13 cellular contexts compared by ENCODE assay signal in genomic region chr9:134026981-134027380, GRCh38. TPM values are rescaled to one million over a fixed set of nuclear protein-coding genes. Genes with fewer than 3 reads are reported as not detected.
DNase-seq lines count a peak whose midpoint lies in the region; ATAC-seq and TF ChIP-seq lines count a peak whose summit lies in the region.
"Had no signal": no experiment of that assay in that cellular context is flagged by ENCODE, and none has a peak within 500 bp of the region (broad histone marks: within the 10 kb centered on the region; RNA-seq: fewer than 3 reads in every experiment).

No MANE protein-coding gene starts in this region.

- peaks cover 10% of the 10 kb centered on the region for H3K4me1 Mint-ChIP-seq in activated T-cell treated with anti-CD3 and anti-CD28 coated beads, Interleukin-2, amount 50 U/mL, for 4 hours (ENCODE audit: low read depth)
- peaks cover 10 to 12% of the 10 kb centered on the region in 2 donors for H3K4me1 Mint-ChIP-seq in effector memory CD8-positive, alpha-beta T cell (ENCODE audit: low read depth in 2 of 2)
- no peaks in the 10 kb centered on the region for H3K4me1 Mint-ChIP-seq in progenitor cell of endocrine pancreas (ENCODE audit: low read depth)

- H3K36me3 ChIP-seq in BE2C, result peaks cover 19% of the 10 kb centered on the region
- H3K36me3 ChIP-seq: uterus had no signal

- no peaks in the 10 kb centered on the region for H3K4me1 ChIP-seq in BE2C
- H3K4me1 ChIP-seq: uterus had no signal

- no peaks in the 10 kb centered on the region for H3K27me3 Mint-ChIP-seq in activated T-cell treated with anti-CD3 and anti-CD28 coated beads, Interleukin-2, amount 50 U/mL, for 4 hours (ENCODE audit: low read depth)
- no peaks in the 10 kb centered on the region for H3K27me3 Mint-ChIP-seq in effector memory CD8-positive, alpha-beta T cell
- H3K27me3 Mint-ChIP-seq in progenitor cell of endocrine pancreas, result no peaks in the 10 kb centered on the region

- peaks cover 9% of the 10 kb centered on the region for H3K36me3 Mint-ChIP-seq in activated T-cell treated with anti-CD3 and anti-CD28 coated beads, Interleukin-2, amount 50 U/mL, for 4 hours (ENCODE audit: insufficient read depth)
- peaks cover 10% of the 10 kb centered on the region for H3K36me3 Mint-ChIP-seq in effector memory CD8-positive, alpha-beta T cell (ENCODE audit: insufficient read depth)
- H3K36me3 Mint-ChIP-seq in progenitor cell of endocrine pancreas (ENCODE audit: insufficient read depth), result peaks cover 4% of the 10 kb centered on the region

- no peak for DNase-seq in activated T-cell treated with anti-CD3 and anti-CD28 coated beads, Interleukin-2, amount 50 U/mL, for 4 hours
- no peak for DNase-seq in activated T-cell treated with anti-CD3 and anti-CD28 coated beads, Interleukin-2, amount 50 U/mL, for 48 hours
- DNase-seq in RWPE1 (ENCODE audit: low spot score), result no peak
- no peak for DNase-seq in effector memory CD8-positive, alpha-beta T cell
- DNase-seq in progenitor cell of endocrine pancreas (ENCODE audit: low spot score, unreplicated experiment), result no peak
- DNase-seq in BE2C, result no peak
- DNase-seq: foreskin fibroblast; stimulated activated CD4-positive, alpha-beta T cell treated with anti-CD3 and anti-CD28 coated beads, Interleukin-4, amount 100 ng/mL, for 4 hours; WERI-Rb-1 had no signal

- no peaks in the 10 kb centered on the region for H3K9me3 ChIP-seq in BE2C
- H3K9me3 ChIP-seq: neutrophil, uterus had no signal

- TF ChIP-seq CTCF in RWPE1 (conservative IDR thresholded peaks at IDR 0.05; ENCODE audit: low read depth), result no peak
- no peak for TF ChIP-seq CTCF in progenitor cell of endocrine pancreas (IDR thresholded peaks at IDR 0.05; ENCODE audit: unreplicated experiment)
- TF ChIP-seq CTCF in BE2C (IDR thresholded peaks at IDR 0.05; ENCODE audit: low read depth, low read length), result no peak

- H3K27ac Mint-ChIP-seq in effector memory CD8-positive, alpha-beta T cell, result no peak overlapping the region
- peak overlapping the region; percentile 15 for H3K27ac Mint-ChIP-seq in progenitor cell of endocrine pancreas

- no peak overlapping the region for H3K4me3 ChIP-seq in BE2C (ENCODE audit: low read depth, low read length)
- H3K4me3 ChIP-seq: uterus had no signal

- peak overlapping the region; percentile 79 for H3K4me3 Mint-ChIP-seq in activated T-cell treated with anti-CD3 and anti-CD28 coated beads, Interleukin-2, amount 50 U/mL, for 4 hours
- peak overlapping the region; percentile 19 to 35 for H3K4me3 Mint-ChIP-seq in effector memory CD8-positive, alpha-beta T cell
- H3K4me3 Mint-ChIP-seq in progenitor cell of endocrine pancreas (ENCODE audit: low read depth), result peak overlapping the region; percentile 57

- CTCF ChIA-PET in RWPE1 (lab: Yijun Ruan, JAX), result interaction anchor here (0.6 to 0.8 kb wide), 3 partner anchors 9 to 23 kb away, joined by 3 to 4 read pairs (median 3); no protein-coding TSS in a partner anchor

- H3K27ac ChIP-seq in RWPE1, result peak overlapping the region; percentile 88
- H3K27ac ChIP-seq: uterus had no signal

- POLR2A ChIA-PET in RWPE1 (lab: Yijun Ruan, JAX; ENCODE audit: low non-redundant PET), result no interaction called here

- H3K9me3 Mint-ChIP-seq in activated T-cell treated with anti-CD3 and anti-CD28 coated beads, Interleukin-2, amount 50 U/mL, for 4 hours, result no peaks in the 10 kb centered on the region
- H3K9me3 Mint-ChIP-seq in effector memory CD8-positive, alpha-beta T cell, result no peaks in the 10 kb centered on the region
- H3K9me3 Mint-ChIP-seq in progenitor cell of endocrine pancreas (ENCODE audit: low read depth), result no peaks in the 10 kb centered on the region

- H3K27me3 ChIP-seq in BE2C, result no peaks in the 10 kb centered on the region
- H3K27me3 ChIP-seq: neutrophil, uterus had no signal

- no peak for ATAC-seq in activated T-cell treated with anti-CD3 and anti-CD28 coated beads, Interleukin-2, amount 50 U/mL, for 4 hours
- no peak for ATAC-seq in effector memory CD8-positive, alpha-beta T cell (replicated peaks)
- ATAC-seq in activated CD4-positive, CD25-positive, alpha-beta regulatory T cell treated with anti-CD3 and anti-CD28 coated beads, Interleukin-2, amount 50 U/mL, for 24 hours, result no peak
- ATAC-seq in GM18909 (IDR thresholded peaks at IDR 0.05; ENCODE audit: poor library complexity, unreplicated experiment), result no peak

RNA-seq across cellular contexts. Expression of gene BRD3OS, which starts 1.7 kb away (rescaled TPM):
- total RNA-seq in activated T-cell treated with anti-CD3 and anti-CD28 coated beads, Interleukin-2, amount 50 U/mL, for 4 hours, result 10 to 100 TPM; 11.9 to 15.5 (median 13.9) TPM
- 21.8 and 28.0 TPM in 2 replicates for total RNA-seq in progenitor cell of endocrine pancreas
- 108 TPM for polyA plus RNA-seq in BE2C (2012; ENCODE audit: insufficient read depth, insufficient read length, low read depth)

RNA-seq across cellular contexts. Expression of gene VAV2, which starts 34.9 kb away (rescaled TPM):
- total RNA-seq in activated T-cell treated with anti-CD3 and anti-CD28 coated beads, Interleukin-2, amount 50 U/mL, for 4 hours, result 1 to 10 TPM; 2.7 to 3.7 (median 3.2) TPM
- total RNA-seq in progenitor cell of endocrine pancreas, result 80.6 and 82.8 TPM in 2 replicates
- polyA plus RNA-seq in BE2C (2012; ENCODE audit: insufficient read depth, insufficient read length, low read depth), result 28.4 TPM

RNA-seq across cellular contexts. Expression of gene BRD3, which starts 40.8 kb away (rescaled TPM):
- total RNA-seq in activated T-cell treated with anti-CD3 and anti-CD28 coated beads, Interleukin-2, amount 50 U/mL, for 4 hours, result 10 to 100 TPM; 29.3 to 38.2 (median 32.4) TPM
- total RNA-seq in progenitor cell of endocrine pancreas, result 96.0 and 98.1 TPM in 2 replicates
- 79.5 TPM for polyA plus RNA-seq in BE2C (2012; ENCODE audit: insufficient read depth, insufficient read length, low read depth)

Comparison
In these comparisons a context has a peak if more than half of its experiments do, and no peak if none do; other contexts are left out.
1. H3K4me3 Mint-ChIP-seq: peak in every context shown above with its lines; median percentile 79 in activated T-cell treated with anti-CD3 and anti-CD28 coated beads, Interleukin-2, amount 50 U/mL, for 4 hours; 57 in progenitor cell of endocrine pancreas; 27 in effector memory CD8-positive, alpha-beta T cell.
2. RNA of gene VAV2, which starts 34.9 kb away (total RNA-seq): 80.6 to 82.8 TPM in progenitor cell of endocrine pancreas; 2.7 to 3.7 TPM in activated T-cell treated with anti-CD3 and anti-CD28 coated beads, Interleukin-2, amount 50 U/mL, for 4 hours; every median in the first group is over 10 times any median in the second.